16 cellular contexts compared by ENCODE assay signal in the genomic region with DNA sequence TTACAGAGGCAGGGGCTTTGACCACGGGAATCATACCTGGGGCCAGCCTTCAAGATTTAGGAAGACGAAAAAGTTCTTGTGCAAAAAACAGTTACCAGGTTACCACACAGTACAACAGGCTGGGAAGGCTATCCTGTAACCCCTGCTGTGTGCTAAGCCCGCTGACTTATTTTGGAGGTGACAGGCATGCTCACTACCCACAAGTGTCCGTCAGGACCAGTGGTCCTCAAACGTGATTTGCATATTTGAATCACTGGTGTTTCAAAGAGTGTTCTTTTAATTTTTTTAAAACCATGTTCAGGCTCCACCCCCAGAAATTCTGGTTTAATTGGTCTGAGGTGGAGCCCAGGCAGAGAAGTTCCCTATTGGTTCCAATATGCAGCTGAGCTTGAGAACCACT.
"Had no signal": no experiment of that assay in that cellular context is flagged by ENCODE, and none has a peak within 500 bp of the region (broad histone marks: within the 10 kb centered on the region; RNA-seq: fewer than 3 reads in every experiment).

No MANE protein-coding gene starts in this region.

- H3K27ac Mint-ChIP-seq: activated CD8-positive, alpha-beta T cell treated with anti-CD3 and anti-CD28 coated beads, Interleukin-2, amount 10 ng/mL, durations not matched to agents 7 days and 5 days; activated naive CD8-positive, alpha-beta T cell treated with anti-CD3 and anti-CD28 coated beads, Interleukin-2, amount 50 U/mL, for 24 hours; activated T-helper 1 cell treated with anti-CD3 and anti-CD28 coated beads, Interleukin-12 subunit alpha, Interleukin-12 subunit beta, Interleukin-2, Interleukin-4 antibody, amounts not matched to agents 30 ng/mL and 10 ng/mL and 1 ng/mL, durations not matched to agents 14 hours and 24 hours and 36 hours; natural killer cell treated with Interleukin-12 subunit alpha and Interleukin-12 subunit beta and Interleukin-15 and Interleukin-18, amount 100 ng/mL, for 72 hours; T-cell; type B pancreatic cell had no signal

- ATAC-seq: activated CD8-positive, alpha-beta T cell treated with anti-CD3 and anti-CD28 coated beads, Interleukin-2, amount 10 ng/mL, durations not matched to agents 7 days and 5 days; activated naive CD8-positive, alpha-beta T cell treated with anti-CD3 and anti-CD28 coated beads, Interleukin-2, amount 50 U/mL, for 24 hours; left cardiac atrium; natural killer cell treated with Interleukin-12 subunit alpha and Interleukin-12 subunit beta and Interleukin-15 and Interleukin-18, amount 100 ng/mL, for 72 hours; sciatic nerve; T-cell had no signal

- H3K36me3 Mint-ChIP-seq: natural killer cell treated with Interleukin-12 subunit alpha and Interleukin-12 subunit beta and Interleukin-15 and Interleukin-18, amount 100 ng/mL, for 72 hours had no signal

- H3K4me3 Mint-ChIP-seq: activated CD8-positive, alpha-beta T cell treated with anti-CD3 and anti-CD28 coated beads, Interleukin-2, amount 10 ng/mL, durations not matched to agents 7 days and 5 days; activated naive CD8-positive, alpha-beta T cell treated with anti-CD3 and anti-CD28 coated beads, Interleukin-2, amount 50 U/mL, for 24 hours; activated T-helper 1 cell treated with anti-CD3 and anti-CD28 coated beads, Interleukin-12 subunit alpha, Interleukin-12 subunit beta, Interleukin-2, Interleukin-4 antibody, amounts not matched to agents 30 ng/mL and 10 ng/mL and 1 ng/mL, durations not matched to agents 14 hours and 24 hours and 36 hours; natural killer cell treated with Interleukin-12 subunit alpha and Interleukin-12 subunit beta and Interleukin-15 and Interleukin-18, amount 100 ng/mL, for 72 hours; T-cell; type B pancreatic cell had no signal

- H3K27me3 Mint-ChIP-seq: activated naive CD8-positive, alpha-beta T cell treated with anti-CD3 and anti-CD28 coated beads, Interleukin-2, amount 50 U/mL, for 24 hours; natural killer cell treated with Interleukin-12 subunit alpha and Interleukin-12 subunit beta and Interleukin-15 and Interleukin-18, amount 100 ng/mL, for 72 hours; T-cell; type B pancreatic cell had no signal

- DNase-seq: activated CD4-positive, alpha-beta T cell treated with anti-CD3 and anti-CD28 coated beads for 4 hours; activated CD8-positive, alpha-beta T cell treated with anti-CD3 and anti-CD28 coated beads, Interleukin-2, amount 10 ng/mL, durations not matched to agents 7 days and 5 days; activated naive CD4-positive, alpha-beta T cell treated with Interleukin-2 at 50 U/mL for 16 hours; activated naive CD8-positive, alpha-beta T cell treated with anti-CD3 and anti-CD28 coated beads, Interleukin-2, amount 50 U/mL, for 24 hours; cortex of kidney; effector CD8-positive, alpha-beta T cell; left cardiac atrium; stimulated activated CD4-positive, alpha-beta T cell treated with anti-CD3 and anti-CD28 coated beads, Interleukin-12 subunit alpha, Interleukin-12 subunit beta, amount 100 ng/mL, for 4 hours; stimulated activated naive CD4-positive, alpha-beta T cell treated with Interleukin-2 at 50 U/mL for 16 hours; T-cell had no signal

- H3K4me1 Mint-ChIP-seq: activated naive CD8-positive, alpha-beta T cell treated with anti-CD3 and anti-CD28 coated beads, Interleukin-2, amount 50 U/mL, for 24 hours; T-cell had no signal

- H3K27ac ChIP-seq: VCaP had no signal

- H3K9me3 Mint-ChIP-seq: activated naive CD8-positive, alpha-beta T cell treated with anti-CD3 and anti-CD28 coated beads, Interleukin-2, amount 50 U/mL, for 24 hours; activated T-helper 1 cell treated with anti-CD3 and anti-CD28 coated beads, Interleukin-12 subunit alpha, Interleukin-12 subunit beta, Interleukin-2, Interleukin-4 antibody, amounts not matched to agents 30 ng/mL and 10 ng/mL and 1 ng/mL, durations not matched to agents 14 hours and 24 hours and 36 hours; natural killer cell treated with Interleukin-12 subunit alpha and Interleukin-12 subunit beta and Interleukin-15 and Interleukin-18, amount 100 ng/mL, for 72 hours; T-cell; type B pancreatic cell had no signal

- H3K4me3 ChIP-seq: lung had no signal
